2 cellular contexts compared by ENCODE assay signal in the genomic region with DNA sequence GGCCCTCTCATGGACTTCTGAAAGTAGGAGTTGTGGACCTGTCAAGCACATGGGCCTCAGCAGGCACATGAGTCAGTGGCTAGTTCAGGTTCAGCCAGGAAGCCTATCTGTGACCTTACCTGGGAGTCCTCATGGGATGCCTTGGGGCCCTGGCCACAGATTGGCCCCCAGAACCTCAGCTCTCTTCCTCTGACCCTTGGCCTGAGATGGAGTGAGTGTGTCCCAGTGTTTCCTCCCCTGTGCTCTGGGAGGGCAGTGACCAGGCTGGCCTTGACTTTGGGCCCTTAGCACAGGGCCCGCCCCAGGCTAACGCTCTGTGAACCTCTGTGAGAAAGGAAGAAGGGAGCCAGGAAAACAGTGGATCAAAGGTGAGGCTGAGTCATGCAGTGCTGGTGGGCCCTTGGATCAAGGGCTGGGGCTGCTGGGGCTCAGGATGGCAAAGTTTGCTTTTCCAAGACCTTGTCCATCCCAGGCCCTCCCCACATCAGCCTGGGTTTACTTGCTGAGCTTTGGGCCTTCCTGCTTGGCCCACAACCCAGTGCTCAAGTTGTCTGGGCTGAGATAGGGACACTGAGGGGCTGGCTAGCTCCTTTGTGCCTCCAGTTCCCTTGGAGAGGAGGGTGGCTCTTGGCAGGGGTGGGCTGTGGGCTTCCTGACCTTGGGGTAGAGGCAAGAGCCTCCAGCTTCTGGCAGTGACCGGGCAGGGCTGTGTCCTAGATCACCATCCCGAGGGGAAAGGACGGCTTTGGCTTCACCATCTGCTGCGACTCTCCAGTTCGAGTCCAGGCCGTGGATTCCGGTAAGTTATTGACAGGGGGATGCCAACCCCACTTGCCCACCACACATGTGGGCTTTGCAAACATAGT.
TF ChIP-seq lines count a peak whose summit lies in the region.

No MANE protein-coding gene starts in this region.

TF ChIP-seq in IMR-90, 13 proteins besides CTCF, POLR2A, EP300 and RAD21:
- TF ChIP-seq, protein P1, sequence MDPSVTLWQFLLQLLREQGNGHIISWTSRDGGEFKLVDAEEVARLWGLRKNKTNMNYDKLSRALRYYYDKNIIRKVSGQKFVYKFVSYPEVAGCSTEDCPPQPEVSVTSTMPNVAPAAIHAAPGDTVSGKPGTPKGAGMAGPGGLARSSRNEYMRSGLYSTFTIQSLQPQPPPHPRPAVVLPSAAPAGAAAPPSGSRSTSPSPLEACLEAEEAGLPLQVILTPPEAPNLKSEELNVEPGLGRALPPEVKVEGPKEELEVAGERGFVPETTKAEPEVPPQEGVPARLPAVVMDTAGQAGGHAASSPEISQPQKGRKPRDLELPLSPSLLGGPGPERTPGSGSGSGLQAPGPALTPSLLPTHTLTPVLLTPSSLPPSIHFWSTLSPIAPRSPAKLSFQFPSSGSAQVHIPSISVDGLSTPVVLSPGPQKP (IDR thresholded peaks at IDR 0.05; ENCODE audit: borderline replicate concordance, low read depth, low read length): no peak
- no peak for TF ChIP-seq MAFK (IDR thresholded peaks at IDR 0.05; ENCODE audit: low read depth, low read length)
- TF ChIP-seq NFE2L2 (IDR thresholded peaks at IDR 0.05; ENCODE audit: low read depth, low read length): no peak
- TF ChIP-seq RCOR1 (IDR thresholded peaks at IDR 0.05; ENCODE audit: insufficient replicate concordance, low read length): no peak
- TF ChIP-seq, protein P2, sequence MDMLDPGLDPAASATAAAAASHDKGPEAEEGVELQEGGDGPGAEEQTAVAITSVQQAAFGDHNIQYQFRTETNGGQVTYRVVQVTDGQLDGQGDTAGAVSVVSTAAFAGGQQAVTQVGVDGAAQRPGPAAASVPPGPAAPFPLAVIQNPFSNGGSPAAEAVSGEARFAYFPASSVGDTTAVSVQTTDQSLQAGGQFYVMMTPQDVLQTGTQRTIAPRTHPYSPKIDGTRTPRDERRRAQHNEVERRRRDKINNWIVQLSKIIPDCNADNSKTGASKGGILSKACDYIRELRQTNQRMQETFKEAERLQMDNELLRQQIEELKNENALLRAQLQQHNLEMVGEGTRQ (IDR thresholded peaks at IDR 0.05; ENCODE audit: low read depth, low read length): no peak
- TF ChIP-seq CEBPB (IDR thresholded peaks at IDR 0.05; ENCODE audit: low read depth, low read length): no peak
- no peak for TF ChIP-seq SMC3 (IDR thresholded peaks at IDR 0.05; ENCODE audit: low read depth, low read length)
- TF ChIP-seq MAZ (IDR thresholded peaks at IDR 0.05; ENCODE audit: borderline replicate concordance, low read depth, low read length): no peak
- TF ChIP-seq CHD1 (IDR thresholded peaks at IDR 0.05; ENCODE audit: low read depth, low read length): no peak
- no peak for TF ChIP-seq MXI1 (IDR thresholded peaks at IDR 0.05; ENCODE audit: borderline replicate concordance, low read depth, low read length)
- no peak for TF ChIP-seq RFX5 (IDR thresholded peaks at IDR 0.05; ENCODE audit: low read depth, low read length)

TF ChIP-seq in HepG2, 621 proteins besides CTCF, POLR2A, EP300 and RAD21 (continues in another document):
- TF ChIP-seq ZNF605 (CRISPR knock-in tag; IDR thresholded peaks at IDR 0.05) (peak; percentile 88; the same call in 1 of the 2 replicates), SAFB2 (CRISPR knock-in tag; IDR thresholded peaks at IDR 0.05; ENCODE audit: borderline replicate concordance, low read depth) (peak; percentile 59; the same call in 1 of the 2 replicates), ZNF337 (CRISPR knock-in tag; IDR thresholded peaks at IDR 0.05; ENCODE audit: borderline replicate concordance, low read depth) (no peak), ZNF34 (CRISPR knock-in tag; IDR thresholded peaks at IDR 0.05; ENCODE audit: borderline replicate concordance) (peak; percentile 75; the same call in 1 of the 2 replicates), SPEN (CRISPR knock-in tag; IDR thresholded peaks at IDR 0.05; ENCODE audit: low read depth) (peak; percentile 99), KLF12 (CRISPR knock-in tag; IDR thresholded peaks at IDR 0.05; ENCODE audit: borderline replicate concordance) (peak; percentile 96), KLF11 (CRISPR knock-in tag; IDR thresholded peaks at IDR 0.05) (no peak), CHD4 (IDR thresholded peaks at IDR 0.05; ENCODE audit: borderline replicate concordance, low read length) (no peak), CBX2 (IDR thresholded peaks at IDR 0.05; ENCODE audit: low read depth, low read length) (no peak), CBX2 (CRISPR knock-in tag; IDR thresholded peaks at IDR 0.05; ENCODE audit: low read depth) (no peak), DMAP1 (CRISPR knock-in tag; IDR thresholded peaks at IDR 0.05) (peak; percentile 91; the same call in 1 of the 2 replicates), PAWR (CRISPR knock-in tag; IDR thresholded peaks at IDR 0.05; ENCODE audit: borderline replicate concordance) (peak; percentile 33; the same call in 1 of the 2 replicates), ZNF441 (CRISPR knock-in tag; IDR thresholded peaks at IDR 0.05; ENCODE audit: borderline replicate concordance) (no peak; the same call in 1 of the 2 replicates), ZNF282 (IDR thresholded peaks at IDR 0.05; ENCODE audit: partially characterized antibody) (no peak), TCF7L2 (IDR thresholded peaks at IDR 0.05; ENCODE audit: low read depth, low read length) (no peak), NKX3-1 (CRISPR knock-in tag; IDR thresholded peaks at IDR 0.05) (peak; percentile 25; the same call in 1 of the 2 replicates), ZNF891 (CRISPR knock-in tag; IDR thresholded peaks at IDR 0.05) (peak; percentile 72), KLF15 (CRISPR knock-in tag; IDR thresholded peaks at IDR 0.05; ENCODE audit: borderline replicate concordance) (no peak), JUN (CRISPR knock-in tag; IDR thresholded peaks at IDR 0.05) (peak; percentile 97), GTF3A (CRISPR knock-in tag; conservative IDR thresholded peaks at IDR 0.05) (0 out of 2 replicates have a peak, but pooled peaks have one; percentile 44), SP4 (CRISPR knock-in tag; IDR thresholded peaks at IDR 0.05) (peak; percentile 73), CREB1 (IDR thresholded peaks at IDR 0.05) (no peak), CREB1 (CRISPR knock-in tag; IDR thresholded peaks at IDR 0.05) (peak; percentile 84), YEATS2 (CRISPR knock-in tag; IDR thresholded peaks at IDR 0.05; ENCODE audit: borderline replicate concordance) (peak; percentile 74; the same call in 1 of the 2 replicates), MAFF (IDR thresholded peaks at IDR 0.05; ENCODE audit: low read depth, low read length) (no peak), TARDBP (CRISPR knock-in tag; IDR thresholded peaks at IDR 0.05) (peak; percentile 99), RXRB (CRISPR knock-in tag; IDR thresholded peaks at IDR 0.05; ENCODE audit: borderline replicate concordance) (peak; percentile 100), ASH2L (IDR thresholded peaks at IDR 0.05; ENCODE audit: insufficient read length, low read depth, low read length) (peak; percentile 24), ZNF678 (CRISPR knock-in tag; IDR thresholded peaks at IDR 0.05) (0 out of 2 replicates have a peak, but pooled peaks have one; percentile 50), ZNF317 (CRISPR knock-in tag; IDR thresholded peaks at IDR 0.05) (0 out of 2 replicates have a peak, but pooled peaks have one; percentile 50), ZNF124 (CRISPR knock-in tag; IDR thresholded peaks at IDR 0.05) (peak; percentile 95), GZF1 (CRISPR knock-in tag; IDR thresholded peaks at IDR 0.05) (no peak), ATM (IDR thresholded peaks at IDR 0.05; ENCODE audit: borderline replicate concordance) (no peak), PRMT3 (CRISPR knock-in tag; IDR thresholded peaks at IDR 0.05; ENCODE audit: borderline replicate concordance, low read depth) (peak; percentile 63; the same call in 1 of the 2 replicates), HES4 (CRISPR knock-in tag; IDR thresholded peaks at IDR 0.05; ENCODE audit: borderline replicate concordance) (no peak; the same call in 1 of the 2 replicates), RBM22 (optimal IDR thresholded peaks at IDR 0.05; ENCODE audit: low read length) (peak; percentile 43), GFI1 (CRISPR knock-in tag; IDR thresholded peaks at IDR 0.05; ENCODE audit: borderline replicate concordance) (peak; percentile 91; the same call in 1 of the 2 replicates), ZNF768 (CRISPR knock-in tag; IDR thresholded peaks at IDR 0.05) (peak; percentile 39; the same call in 1 of the 2 replicates), MIXL1 (CRISPR knock-in tag; IDR thresholded peaks at IDR 0.05) (peak; percentile 92)
- TF ChIP-seq, protein P3, sequence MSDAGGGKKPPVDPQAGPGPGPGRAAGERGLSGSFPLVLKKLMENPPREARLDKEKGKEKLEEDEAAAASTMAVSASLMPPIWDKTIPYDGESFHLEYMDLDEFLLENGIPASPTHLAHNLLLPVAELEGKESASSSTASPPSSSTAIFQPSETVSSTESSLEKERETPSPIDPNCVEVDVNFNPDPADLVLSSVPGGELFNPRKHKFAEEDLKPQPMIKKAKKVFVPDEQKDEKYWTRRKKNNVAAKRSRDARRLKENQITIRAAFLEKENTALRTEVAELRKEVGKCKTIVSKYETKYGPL (CRISPR knock-in tag; IDR thresholded peaks at IDR 0.05): no peak
- TF ChIP-seq, protein P4, sequence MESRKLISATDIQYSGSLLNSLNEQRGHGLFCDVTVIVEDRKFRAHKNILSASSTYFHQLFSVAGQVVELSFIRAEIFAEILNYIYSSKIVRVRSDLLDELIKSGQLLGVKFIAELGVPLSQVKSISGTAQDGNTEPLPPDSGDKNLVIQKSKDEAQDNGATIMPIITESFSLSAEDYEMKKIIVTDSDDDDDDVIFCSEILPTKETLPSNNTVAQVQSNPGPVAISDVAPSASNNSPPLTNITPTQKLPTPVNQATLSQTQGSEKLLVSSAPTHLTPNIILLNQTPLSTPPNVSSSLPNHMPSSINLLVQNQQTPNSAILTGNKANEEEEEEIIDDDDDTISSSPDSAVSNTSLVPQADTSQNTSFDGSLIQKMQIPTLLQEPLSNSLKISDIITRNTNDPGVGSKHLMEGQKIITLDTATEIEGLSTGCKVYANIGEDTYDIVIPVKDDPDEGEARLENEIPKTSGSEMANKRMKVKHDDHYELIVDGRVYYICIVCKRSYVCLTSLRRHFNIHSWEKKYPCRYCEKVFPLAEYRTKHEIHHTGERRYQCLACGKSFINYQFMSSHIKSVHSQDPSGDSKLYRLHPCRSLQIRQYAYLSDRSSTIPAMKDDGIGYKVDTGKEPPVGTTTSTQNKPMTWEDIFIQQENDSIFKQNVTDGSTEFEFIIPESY (CRISPR knock-in tag; IDR thresholded peaks at IDR 0.05): peak; percentile 69
- TF ChIP-seq, protein P5, sequence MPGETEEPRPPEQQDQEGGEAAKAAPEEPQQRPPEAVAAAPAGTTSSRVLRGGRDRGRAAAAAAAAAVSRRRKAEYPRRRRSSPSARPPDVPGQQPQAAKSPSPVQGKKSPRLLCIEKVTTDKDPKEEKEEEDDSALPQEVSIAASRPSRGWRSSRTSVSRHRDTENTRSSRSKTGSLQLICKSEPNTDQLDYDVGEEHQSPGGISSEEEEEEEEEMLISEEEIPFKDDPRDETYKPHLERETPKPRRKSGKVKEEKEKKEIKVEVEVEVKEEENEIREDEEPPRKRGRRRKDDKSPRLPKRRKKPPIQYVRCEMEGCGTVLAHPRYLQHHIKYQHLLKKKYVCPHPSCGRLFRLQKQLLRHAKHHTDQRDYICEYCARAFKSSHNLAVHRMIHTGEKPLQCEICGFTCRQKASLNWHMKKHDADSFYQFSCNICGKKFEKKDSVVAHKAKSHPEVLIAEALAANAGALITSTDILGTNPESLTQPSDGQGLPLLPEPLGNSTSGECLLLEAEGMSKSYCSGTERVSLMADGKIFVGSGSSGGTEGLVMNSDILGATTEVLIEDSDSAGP (CRISPR knock-in tag; IDR thresholded peaks at IDR 0.05; ENCODE audit: borderline replicate concordance): peak; percentile 91
- TF ChIP-seq, protein P6, sequence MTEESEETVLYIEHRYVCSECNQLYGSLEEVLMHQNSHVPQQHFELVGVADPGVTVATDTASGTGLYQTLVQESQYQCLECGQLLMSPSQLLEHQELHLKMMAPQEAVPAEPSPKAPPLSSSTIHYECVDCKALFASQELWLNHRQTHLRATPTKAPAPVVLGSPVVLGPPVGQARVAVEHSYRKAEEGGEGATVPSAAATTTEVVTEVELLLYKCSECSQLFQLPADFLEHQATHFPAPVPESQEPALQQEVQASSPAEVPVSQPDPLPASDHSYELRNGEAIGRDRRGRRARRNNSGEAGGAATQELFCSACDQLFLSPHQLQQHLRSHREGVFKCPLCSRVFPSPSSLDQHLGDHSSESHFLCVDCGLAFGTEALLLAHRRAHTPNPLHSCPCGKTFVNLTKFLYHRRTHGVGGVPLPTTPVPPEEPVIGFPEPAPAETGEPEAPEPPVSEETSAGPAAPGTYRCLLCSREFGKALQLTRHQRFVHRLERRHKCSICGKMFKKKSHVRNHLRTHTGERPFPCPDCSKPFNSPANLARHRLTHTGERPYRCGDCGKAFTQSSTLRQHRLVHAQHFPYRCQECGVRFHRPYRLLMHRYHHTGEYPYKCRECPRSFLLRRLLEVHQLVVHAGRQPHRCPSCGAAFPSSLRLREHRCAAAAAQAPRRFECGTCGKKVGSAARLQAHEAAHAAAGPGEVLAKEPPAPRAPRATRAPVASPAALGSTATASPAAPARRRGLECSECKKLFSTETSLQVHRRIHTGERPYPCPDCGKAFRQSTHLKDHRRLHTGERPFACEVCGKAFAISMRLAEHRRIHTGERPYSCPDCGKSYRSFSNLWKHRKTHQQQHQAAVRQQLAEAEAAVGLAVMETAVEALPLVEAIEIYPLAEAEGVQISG (CRISPR knock-in tag; IDR thresholded peaks at IDR 0.05): peak; percentile 83; the same call in 1 of the 2 replicates
- TF ChIP-seq, protein P7, sequence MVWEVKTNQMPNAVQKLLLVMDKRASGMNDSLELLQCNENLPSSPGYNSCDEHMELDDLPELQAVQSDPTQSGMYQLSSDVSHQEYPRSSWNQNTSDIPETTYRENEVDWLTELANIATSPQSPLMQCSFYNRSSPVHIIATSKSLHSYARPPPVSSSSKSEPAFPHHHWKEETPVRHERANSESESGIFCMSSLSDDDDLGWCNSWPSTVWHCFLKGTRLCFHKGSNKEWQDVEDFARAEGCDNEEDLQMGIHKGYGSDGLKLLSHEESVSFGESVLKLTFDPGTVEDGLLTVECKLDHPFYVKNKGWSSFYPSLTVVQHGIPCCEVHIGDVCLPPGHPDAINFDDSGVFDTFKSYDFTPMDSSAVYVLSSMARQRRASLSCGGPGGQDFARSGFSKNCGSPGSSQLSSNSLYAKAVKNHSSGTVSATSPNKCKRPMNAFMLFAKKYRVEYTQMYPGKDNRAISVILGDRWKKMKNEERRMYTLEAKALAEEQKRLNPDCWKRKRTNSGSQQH (CRISPR knock-in tag; IDR thresholded peaks at IDR 0.05; ENCODE audit: low read depth): peak; percentile 85
- TF ChIP-seq, protein P8, sequence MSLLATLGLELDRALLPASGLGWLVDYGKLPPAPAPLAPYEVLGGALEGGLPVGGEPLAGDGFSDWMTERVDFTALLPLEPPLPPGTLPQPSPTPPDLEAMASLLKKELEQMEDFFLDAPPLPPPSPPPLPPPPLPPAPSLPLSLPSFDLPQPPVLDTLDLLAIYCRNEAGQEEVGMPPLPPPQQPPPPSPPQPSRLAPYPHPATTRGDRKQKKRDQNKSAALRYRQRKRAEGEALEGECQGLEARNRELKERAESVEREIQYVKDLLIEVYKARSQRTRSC (CRISPR knock-in tag; IDR thresholded peaks at IDR 0.05; ENCODE audit: low read depth): no peak
- TF ChIP-seq, protein P9, sequence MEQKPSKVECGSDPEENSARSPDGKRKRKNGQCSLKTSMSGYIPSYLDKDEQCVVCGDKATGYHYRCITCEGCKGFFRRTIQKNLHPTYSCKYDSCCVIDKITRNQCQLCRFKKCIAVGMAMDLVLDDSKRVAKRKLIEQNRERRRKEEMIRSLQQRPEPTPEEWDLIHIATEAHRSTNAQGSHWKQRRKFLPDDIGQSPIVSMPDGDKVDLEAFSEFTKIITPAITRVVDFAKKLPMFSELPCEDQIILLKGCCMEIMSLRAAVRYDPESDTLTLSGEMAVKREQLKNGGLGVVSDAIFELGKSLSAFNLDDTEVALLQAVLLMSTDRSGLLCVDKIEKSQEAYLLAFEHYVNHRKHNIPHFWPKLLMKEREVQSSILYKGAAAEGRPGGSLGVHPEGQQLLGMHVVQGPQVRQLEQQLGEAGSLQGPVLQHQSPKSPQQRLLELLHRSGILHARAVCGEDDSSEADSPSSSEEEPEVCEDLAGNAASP (CRISPR knock-in tag; IDR thresholded peaks at IDR 0.05; ENCODE audit: borderline replicate concordance): peak; percentile 96
